In the genomic region with DNA sequence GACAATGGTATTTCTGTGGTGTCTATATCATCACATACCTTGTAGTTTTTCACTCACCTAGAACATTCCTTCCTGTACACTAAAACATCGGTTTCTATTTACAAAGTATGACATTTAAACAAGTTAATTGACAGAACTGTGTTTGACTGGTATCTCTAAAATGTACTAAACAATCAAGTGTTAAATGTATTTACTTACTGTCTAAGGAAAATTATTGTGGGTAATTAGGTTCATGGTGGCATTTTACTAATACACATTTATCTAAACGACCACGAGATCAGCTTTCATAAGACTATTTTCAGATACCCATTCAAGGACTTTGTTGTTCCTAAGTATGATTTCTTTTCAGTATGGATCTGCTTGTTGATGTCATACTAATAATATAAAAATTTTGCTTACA, we compare ENCODE assay signal across 26 cellular contexts.
"Had no signal": no experiment of that assay in that cellular context is flagged by ENCODE, and none has a peak within 500 bp of the region (broad histone marks: within the 10 kb centered on the region; RNA-seq: fewer than 3 reads in every experiment).

No MANE protein-coding gene starts in this region.

- DNase-seq: activated B cell treated with CpG ODN at 0.5 μM for 24 hours; activated CD4-positive, alpha-beta T cell treated with anti-CD3 and anti-CD28 coated beads, Interleukin-2, amount 50 U/mL, for 1 hour; activated CD8-positive, alpha-beta T cell treated with anti-CD3 and anti-CD28 coated beads for 36 hours; activated gamma-delta T cell treated with Interleukin-2 at 50 U/mL for 16 hours; activated naive CD4-positive, alpha-beta T cell treated with anti-CD3 and anti-CD28 coated beads, Interleukin-2, amount 50 U/mL, for 16 hours; activated T-cell treated with anti-CD3 and anti-CD28 coated beads, Interleukin-2, amount 50 U/mL, for 4 hours; amniotic stem cell; endodermal cell; foreskin fibroblast; head of caudate nucleus; hypothalamus; left lung; lower lobe of right lung; mesenchymal stem cell; natural killer cell; posterior cingulate gyrus; right lobe of liver; stimulated activated CD4-positive, alpha-beta T cell treated with anti-CD3 and anti-CD28 coated beads, Interleukin-4, amount 100 ng/mL, for 1 hour; stimulated activated naive CD8-positive, alpha-beta T cell treated with anti-CD3 and anti-CD28 coated beads, Interleukin-15, Interleukin-2, amounts not matched to agents 100 U/mL and 50 U/mL, for 24 hours; testis; transverse colon had no signal

- H3K27ac Mint-ChIP-seq: activated B cell treated with CpG ODN at 0.5 μM for 24 hours; activated CD8-positive, alpha-beta T cell treated with anti-CD3 and anti-CD28 coated beads for 36 hours; activated T-helper 17 cell treated with anti-CD3 and anti-CD28 coated beads, Interleukin-2, amount 50 U/mL, for 72 hours; dendritic cell treated with granulocyte-macrophage colony-stimulating factor and Interleukin-4, amounts not matched to agents 40 ng/mL and 50 ng/mL, for 4 days; endodermal cell; natural killer cell; T-helper 2 cell treated with Interferon-gamma antibody and Interleukin-4, amounts not matched to agents 5 μg/mL and 100 μg/mL, for 36 hours had no signal

- H3K27me3 ChIP-seq: left lung, right lobe of liver, testis, transverse colon had no signal

- H3K27ac ChIP-seq: left lung, lower lobe of right lung, right lobe of liver, testis, transverse colon had no signal

- H3K4me1 Mint-ChIP-seq: activated B cell treated with CpG ODN at 0.5 μM for 24 hours; activated T-helper 17 cell treated with anti-CD3 and anti-CD28 coated beads, Interleukin-2, amount 50 U/mL, for 72 hours; central memory CD8-positive, alpha-beta T cell; natural killer cell had no signal

- H3K27me3 Mint-ChIP-seq: activated B cell treated with CpG ODN at 0.5 μM for 24 hours; activated CD8-positive, alpha-beta T cell treated with anti-CD3 and anti-CD28 coated beads for 36 hours; activated T-helper 17 cell treated with anti-CD3 and anti-CD28 coated beads, Interleukin-2, amount 50 U/mL, for 72 hours; central memory CD8-positive, alpha-beta T cell; dendritic cell treated with granulocyte-macrophage colony-stimulating factor and Interleukin-4, amounts not matched to agents 40 ng/mL and 50 ng/mL, for 4 days had no signal

- H3K4me3 Mint-ChIP-seq: activated B cell treated with CpG ODN at 0.5 μM for 24 hours; activated CD8-positive, alpha-beta T cell treated with anti-CD3 and anti-CD28 coated beads for 36 hours; activated T-cell treated with anti-CD3 and anti-CD28 coated beads, Interleukin-2, amount 50 U/mL, for 4 hours; activated T-helper 17 cell treated with anti-CD3 and anti-CD28 coated beads, Interleukin-2, amount 50 U/mL, for 72 hours; central memory CD8-positive, alpha-beta T cell; dendritic cell treated with granulocyte-macrophage colony-stimulating factor and Interleukin-4, amounts not matched to agents 40 ng/mL and 50 ng/mL, for 4 days; endodermal cell; natural killer cell; T-helper 2 cell treated with Interferon-gamma antibody and Interleukin-4, amounts not matched to agents 5 μg/mL and 100 μg/mL, for 36 hours had no signal

- H3K9me3 ChIP-seq: left lung, lower lobe of right lung, right lobe of liver, testis, transverse colon had no signal

- H3K4me3 ChIP-seq: left lung, lower lobe of right lung, right lobe of liver, testis, transverse colon had no signal

- H3K9me3 Mint-ChIP-seq: activated B cell treated with CpG ODN at 0.5 μM for 24 hours; activated T-helper 17 cell treated with anti-CD3 and anti-CD28 coated beads, Interleukin-2, amount 50 U/mL, for 72 hours; central memory CD8-positive, alpha-beta T cell; dendritic cell treated with granulocyte-macrophage colony-stimulating factor and Interleukin-4, amounts not matched to agents 40 ng/mL and 50 ng/mL, for 4 days; endodermal cell; T-helper 2 cell treated with Interferon-gamma antibody and Interleukin-4, amounts not matched to agents 5 μg/mL and 100 μg/mL, for 36 hours had no signal

- H3K36me3 ChIP-seq: left lung, lower lobe of right lung, right lobe of liver, transverse colon had no signal

- H3K36me3 Mint-ChIP-seq: natural killer cell had no signal

- ATAC-seq: activated CD8-positive, alpha-beta T cell treated with anti-CD3 and anti-CD28 coated beads for 36 hours; activated T-cell treated with anti-CD3 and anti-CD28 coated beads, Interleukin-2, amount 50 U/mL, for 4 hours; activated T-helper 17 cell treated with anti-CD3 and anti-CD28 coated beads, Interleukin-2, amount 50 U/mL, for 72 hours; esophagus mucosa; left lung; lower lobe of right lung; natural killer cell; right lobe of liver; stimulated activated naive CD8-positive, alpha-beta T cell treated with anti-CD3 and anti-CD28 coated beads, Interleukin-15, Interleukin-2, amounts not matched to agents 100 U/mL and 50 U/mL, for 24 hours had no signal

- H3K4me1 ChIP-seq: left lung had no signal
